Comparison of ENCODE assay signal across 12 cellular contexts in the genomic region with DNA sequence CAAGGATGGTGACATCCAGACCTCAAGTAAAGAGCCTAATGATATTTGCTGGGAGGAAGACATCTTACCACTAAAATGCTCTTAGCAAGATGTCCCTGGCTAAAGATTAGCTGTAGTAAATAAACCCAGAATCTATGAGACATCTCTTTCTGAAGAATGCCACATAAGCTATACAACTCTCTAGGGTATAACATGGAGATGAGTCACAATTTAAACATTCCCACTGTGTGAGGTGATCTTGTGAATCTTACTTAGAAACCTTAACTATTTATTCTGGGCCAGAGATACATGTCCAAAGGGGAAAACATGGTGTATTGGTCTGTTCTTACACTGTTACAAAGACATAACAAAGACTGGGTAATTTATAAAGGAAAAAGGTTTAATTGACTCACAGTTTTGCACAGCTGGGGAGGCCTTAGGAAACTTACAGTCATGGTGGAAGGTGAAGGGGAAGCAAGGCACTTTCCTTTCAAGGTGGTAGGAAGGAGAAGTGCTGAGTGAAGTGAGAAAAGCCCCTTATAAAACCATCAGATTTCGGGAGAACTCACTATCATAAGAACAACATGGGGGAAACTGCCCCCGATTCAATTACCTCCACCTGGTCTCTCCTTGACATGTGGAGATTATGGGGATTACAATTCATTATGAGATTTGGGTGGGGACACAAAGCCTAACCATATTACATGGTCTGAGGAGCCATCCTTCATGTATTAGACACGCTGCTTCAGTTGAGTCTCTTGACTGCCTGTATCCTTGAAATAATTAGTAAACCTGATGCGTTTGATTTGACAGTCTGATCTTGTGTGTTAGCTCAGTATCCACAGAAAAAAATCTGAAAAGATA. TPM values are rescaled to one million over a fixed set of nuclear protein-coding genes. Genes with fewer than 3 reads are reported as not detected.
DNase-seq lines count a peak whose midpoint lies in the region; ATAC-seq and TF ChIP-seq lines count a peak whose summit lies in the region.
"Had no signal": no experiment of that assay in that cellular context is flagged by ENCODE, and none has a peak within 500 bp of the region (broad histone marks: within the 10 kb centered on the region; RNA-seq: fewer than 3 reads in every experiment).

No MANE protein-coding gene starts in this region.

- H3K9ac ChIP-seq in MM.1S (ENCODE audit: low read length), result no peak overlapping the region

- DNase-seq in A172 (ENCODE audit: low spot score) (peak; percentile 92), GM04504 (ENCODE audit: low read depth) (peak; percentile 78), WTC11 (ENCODE audit: low spot score) (no peak), foreskin keratinocyte (peak; percentile 91 to 93), MM.1S (no peak)
- DNase-seq: NCI-H2107; stimulated activated CD4-positive, alpha-beta T cell treated with anti-CD3 and anti-CD28 coated beads, Interleukin-12 subunit alpha, Interleukin-12 subunit beta, amount 100 ng/mL, for 4 hours; thyroid gland had no signal

- H3K27me3 ChIP-seq in foreskin keratinocyte (no peaks in the 10 kb centered on the region), MM.1S (replicated peaks; ENCODE audit: insufficient read depth, low read length) (no peaks in the 10 kb centered on the region)
- H3K27me3 ChIP-seq: cardiac muscle cell, thyroid gland had no signal

- H3K4me1 Mint-ChIP-seq in WTC11, result peaks cover 23% of the 10 kb centered on the region

- POLR2A ChIA-PET in WTC11 (lab: Charles Lee), result no interaction called here

- CTCF ChIA-PET in WTC11 (lab: Charles Lee), result interaction anchor here (2.8 kb wide), 1 partner anchor 22 kb away, joined by 13 read pairs; no protein-coding TSS in a partner anchor

- ATAC-seq in WTC11 (no peak), foreskin keratinocyte (peak; percentile 96), HG03135 (IDR thresholded peaks at IDR 0.05; ENCODE audit: unreplicated experiment) (no peak), HG02623 (IDR thresholded peaks at IDR 0.05; ENCODE audit: unreplicated experiment) (no peak), GM21825 (IDR thresholded peaks at IDR 0.05; ENCODE audit: unreplicated experiment) (no peak)

- H3K27ac ChIP-seq in foreskin keratinocyte (peak overlapping the region; percentile 21), MM.1S (ENCODE audit: low read length) (no peak overlapping the region)
- H3K27ac ChIP-seq: cardiac muscle cell, thyroid gland had no signal

- no peaks in the 10 kb centered on the region for H3K9me2 ChIP-seq in MM.1S (replicated peaks; ENCODE audit: insufficient read depth, low read length)

- peak overlapping the region; percentile 70 for H3K27ac Mint-ChIP-seq in WTC11

- no peaks in the 10 kb centered on the region for H3K27me3 Mint-ChIP-seq in WTC11 (ENCODE audit: low read depth)

- H3K36me3 Mint-ChIP-seq in WTC11, result no peaks in the 10 kb centered on the region

- H3K9me3 Mint-ChIP-seq in WTC11, result no peaks in the 10 kb centered on the region

- no peaks in the 10 kb centered on the region for H3K79me2 ChIP-seq in MM.1S (ENCODE audit: low read length)

- no peaks in the 10 kb centered on the region for H3F3A ChIP-seq in MM.1S (ENCODE audit: insufficient read depth, low read length)

- H3K4me2 ChIP-seq in MM.1S (ENCODE audit: low read depth, low read length), result no peak overlapping the region

- H3K4me1 ChIP-seq in foreskin keratinocyte, result peaks cover 33% of the 10 kb centered on the region
- H3K4me1 ChIP-seq in MM.1S (ENCODE audit: low read length), result no peaks in the 10 kb centered on the region
- H3K4me1 ChIP-seq: thyroid gland had no signal

- H3K4me3 Mint-ChIP-seq in WTC11, result no peak overlapping the region

- no peak overlapping the region for H3K4me3 ChIP-seq in MM.1S (ENCODE audit: low read length)
- H3K4me3 ChIP-seq: cardiac muscle cell, thyroid gland had no signal

- H4K20me1 ChIP-seq in MM.1S (ENCODE audit: insufficient read depth, low read length), result no peaks in the 10 kb centered on the region

- no peak overlapping the region for H2AFZ ChIP-seq in MM.1S (ENCODE audit: low read length)

- no peaks in the 10 kb centered on the region for H3K9me3 ChIP-seq in MM.1S (replicated peaks; ENCODE audit: insufficient read depth, low read length)
- H3K9me3 ChIP-seq: thyroid gland had no signal

- H3K36me3 ChIP-seq in MM.1S (replicated peaks; ENCODE audit: insufficient read depth, low read length), result no peaks in the 10 kb centered on the region

- TF ChIP-seq CTCF in WTC11 (IDR thresholded peaks at IDR 0.05) (no peak), foreskin keratinocyte (conservative IDR thresholded peaks at IDR 0.05) (no peak), MM.1S (IDR thresholded peaks at IDR 0.05; ENCODE audit: low read length) (no peak)

TF ChIP-seq in WTC11, 78 proteins besides CTCF, POLR2A, EP300 and RAD21:
- TF ChIP-seq, protein P1, sequence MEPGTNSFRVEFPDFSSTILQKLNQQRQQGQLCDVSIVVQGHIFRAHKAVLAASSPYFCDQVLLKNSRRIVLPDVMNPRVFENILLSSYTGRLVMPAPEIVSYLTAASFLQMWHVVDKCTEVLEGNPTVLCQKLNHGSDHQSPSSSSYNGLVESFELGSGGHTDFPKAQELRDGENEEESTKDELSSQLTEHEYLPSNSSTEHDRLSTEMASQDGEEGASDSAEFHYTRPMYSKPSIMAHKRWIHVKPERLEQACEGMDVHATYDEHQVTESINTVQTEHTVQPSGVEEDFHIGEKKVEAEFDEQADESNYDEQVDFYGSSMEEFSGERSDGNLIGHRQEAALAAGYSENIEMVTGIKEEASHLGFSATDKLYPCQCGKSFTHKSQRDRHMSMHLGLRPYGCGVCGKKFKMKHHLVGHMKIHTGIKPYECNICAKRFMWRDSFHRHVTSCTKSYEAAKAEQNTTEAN (CRISPR knock-in tag; IDR thresholded peaks at IDR 0.05), result no peak
- TF ChIP-seq, protein P2, sequence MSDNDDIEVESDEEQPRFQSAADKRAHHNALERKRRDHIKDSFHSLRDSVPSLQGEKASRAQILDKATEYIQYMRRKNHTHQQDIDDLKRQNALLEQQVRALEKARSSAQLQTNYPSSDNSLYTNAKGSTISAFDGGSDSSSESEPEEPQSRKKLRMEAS (CRISPR knock-in tag; IDR thresholded peaks at IDR 0.05), result no peak
- no peak for TF ChIP-seq FOXJ3 (CRISPR knock-in tag; IDR thresholded peaks at IDR 0.05; ENCODE audit: borderline replicate concordance)
- TF ChIP-seq ZNF263 (CRISPR knock-in tag; IDR thresholded peaks at IDR 0.05; ENCODE audit: low read depth), result no peak
- TF ChIP-seq EMX1 (CRISPR knock-in tag; IDR thresholded peaks at IDR 0.05), result no peak
- no peak for TF ChIP-seq SP1 (CRISPR knock-in tag; conservative IDR thresholded peaks at IDR 0.05)
- TF ChIP-seq, protein P3, sequence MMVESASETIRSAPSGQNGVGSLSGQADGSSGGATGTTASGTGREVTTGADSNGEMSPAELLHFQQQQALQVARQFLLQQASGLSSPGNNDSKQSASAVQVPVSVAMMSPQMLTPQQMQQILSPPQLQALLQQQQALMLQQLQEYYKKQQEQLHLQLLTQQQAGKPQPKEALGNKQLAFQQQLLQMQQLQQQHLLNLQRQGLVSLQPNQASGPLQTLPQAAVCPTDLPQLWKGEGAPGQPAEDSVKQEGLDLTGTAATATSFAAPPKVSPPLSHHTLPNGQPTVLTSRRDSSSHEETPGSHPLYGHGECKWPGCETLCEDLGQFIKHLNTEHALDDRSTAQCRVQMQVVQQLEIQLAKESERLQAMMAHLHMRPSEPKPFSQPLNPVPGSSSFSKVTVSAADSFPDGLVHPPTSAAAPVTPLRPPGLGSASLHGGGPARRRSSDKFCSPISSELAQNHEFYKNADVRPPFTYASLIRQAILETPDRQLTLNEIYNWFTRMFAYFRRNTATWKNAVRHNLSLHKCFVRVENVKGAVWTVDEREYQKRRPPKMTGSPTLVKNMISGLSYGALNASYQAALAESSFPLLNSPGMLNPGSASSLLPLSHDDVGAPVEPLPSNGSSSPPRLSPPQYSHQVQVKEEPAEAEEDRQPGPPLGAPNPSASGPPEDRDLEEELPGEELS (CRISPR knock-in tag; IDR thresholded peaks at IDR 0.05), result no peak
- TF ChIP-seq ZNF219 (CRISPR knock-in tag; IDR thresholded peaks at IDR 0.05; ENCODE audit: borderline replicate concordance), result no peak
- no peak for TF ChIP-seq SMAD3 (CRISPR knock-in tag; IDR thresholded peaks at IDR 0.05; ENCODE audit: borderline replicate concordance)
- TF ChIP-seq RELA (CRISPR knock-in tag; IDR thresholded peaks at IDR 0.05; ENCODE audit: borderline replicate concordance), result no peak
- TF ChIP-seq NR3C1 (CRISPR knock-in tag; conservative IDR thresholded peaks at IDR 0.05; ENCODE audit: low read depth), result no peak
- no peak for TF ChIP-seq KAT7 (CRISPR knock-in tag; IDR thresholded peaks at IDR 0.05; ENCODE audit: borderline replicate concordance)
- TF ChIP-seq, protein P4, sequence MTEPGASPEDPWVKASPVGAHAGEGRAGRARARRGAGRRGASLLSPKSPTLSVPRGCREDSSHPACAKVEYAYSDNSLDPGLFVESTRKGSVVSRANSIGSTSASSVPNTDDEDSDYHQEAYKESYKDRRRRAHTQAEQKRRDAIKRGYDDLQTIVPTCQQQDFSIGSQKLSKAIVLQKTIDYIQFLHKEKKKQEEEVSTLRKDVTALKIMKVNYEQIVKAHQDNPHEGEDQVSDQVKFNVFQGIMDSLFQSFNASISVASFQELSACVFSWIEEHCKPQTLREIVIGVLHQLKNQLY (CRISPR knock-in tag; IDR thresholded peaks at IDR 0.05), result no peak
- TF ChIP-seq ZNF232 (CRISPR knock-in tag; IDR thresholded peaks at IDR 0.05), result no peak
- TF ChIP-seq, protein P5, sequence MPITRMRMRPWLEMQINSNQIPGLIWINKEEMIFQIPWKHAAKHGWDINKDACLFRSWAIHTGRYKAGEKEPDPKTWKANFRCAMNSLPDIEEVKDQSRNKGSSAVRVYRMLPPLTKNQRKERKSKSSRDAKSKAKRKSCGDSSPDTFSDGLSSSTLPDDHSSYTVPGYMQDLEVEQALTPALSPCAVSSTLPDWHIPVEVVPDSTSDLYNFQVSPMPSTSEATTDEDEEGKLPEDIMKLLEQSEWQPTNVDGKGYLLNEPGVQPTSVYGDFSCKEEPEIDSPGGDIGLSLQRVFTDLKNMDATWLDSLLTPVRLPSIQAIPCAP (CRISPR knock-in tag; IDR thresholded peaks at IDR 0.05), result no peak
- no peak for TF ChIP-seq NR2C2 (CRISPR knock-in tag; IDR thresholded peaks at IDR 0.05)
TF ChIP-seq in WTC11: peak in this region for 0.

RNA-seq across cellular contexts. Expression of a gene that starts 17.1 kb away (rescaled TPM):
- total RNA-seq in A172 (2014; rRNA removed; shearing (Covaris generic)), result 41.7 and 63.6 TPM in 2 replicates
- 7.6 to 9.6 TPM (median 9.3 TPM) in 3 replicates for total RNA-seq in WTC11 (2021)
- 23.0 and 23.2 TPM in 2 replicates for total RNA-seq in foreskin keratinocyte
- polyA plus RNA-seq in foreskin keratinocyte, result 17.1 and 18.9 TPM in 2 replicates

RNA-seq across cellular contexts. Expression of a gene that starts 22.1 kb away (rescaled TPM):
- not detected in 2 replicates for total RNA-seq in A172 (2014; rRNA removed; shearing (Covaris generic))
- 2.5 to 7.7 TPM (median 5.2 TPM) in 3 replicates for total RNA-seq in WTC11 (2021)
- 6.8 and 46.8 TPM in 2 replicates for total RNA-seq in foreskin keratinocyte
- polyA plus RNA-seq in foreskin keratinocyte, result not detected in 2 replicates
- total RNA-seq: cardiac muscle cell, thyroid gland had no signal
- polyA plus RNA-seq: cardiac muscle cell had no signal

RNA-seq across cellular contexts. Expression of a gene that starts 29.1 kb away (rescaled TPM):
- not detected in 2 replicates for total RNA-seq in A172 (2014; rRNA removed; shearing (Covaris generic))
- total RNA-seq in WTC11 (2021) (not detected in 3 replicates), foreskin keratinocyte (not detected in 2 replicates)
- not detected in 2 replicates for polyA plus RNA-seq in foreskin keratinocyte
- total RNA-seq: thyroid gland had no signal

Comparison
In these comparisons a context has a peak if more than half of its experiments do, and no peak if none do; other contexts are left out.
1. DNase-seq: peak in A172 (single experiment), GM04504 (single experiment) and foreskin keratinocyte (2 of 2); none in WTC11 (single experiment) and MM.1S (single experiment).